In the genomic region with DNA sequence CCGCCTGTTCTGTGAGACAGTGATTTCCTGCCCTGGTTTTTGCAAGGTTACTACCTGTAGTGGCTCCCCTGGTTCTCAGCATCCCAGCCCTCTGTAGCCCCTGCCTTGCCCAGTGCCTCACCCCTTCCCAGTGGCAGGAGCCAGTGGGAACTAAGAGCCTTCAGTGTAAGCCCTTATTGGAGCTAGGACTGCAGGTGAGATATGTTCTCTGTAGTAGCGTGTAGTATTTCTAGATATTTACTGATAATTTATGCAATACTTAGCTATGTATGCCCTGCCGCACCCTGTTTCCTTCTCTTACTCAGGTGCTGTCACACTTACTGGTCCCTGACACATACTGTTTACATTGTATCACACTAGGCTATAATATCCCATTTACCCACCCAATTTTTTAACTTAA, we compare ENCODE assay signal across 14 cellular contexts.
"Had no signal": no experiment of that assay in that cellular context is flagged by ENCODE, and none has a peak within 500 bp of the region (broad histone marks: within the 10 kb centered on the region; RNA-seq: fewer than 3 reads in every experiment).

No MANE protein-coding gene starts in this region.

- DNase-seq: activated CD4-positive, alpha-beta T cell treated with anti-CD3 and anti-CD28 coated beads for 4 hours; activated CD8-positive, alpha-beta memory T cell treated with anti-CD3 and anti-CD28 coated beads, Interleukin-2, amount 50 U/mL, for 48 hours; activated CD8-positive, alpha-beta T cell treated with anti-CD3 and anti-CD28 coated beads, Interleukin-2, amount 10 ng/mL, durations not matched to agents 7 days and 5 days; activated naive CD4-positive, alpha-beta T cell; left ventricle myocardium superior; pancreas; retina; upper lobe of left lung; WERI-Rb-1 had no signal

- H3K4me3 ChIP-seq: ascending aorta, cardiac muscle cell, pancreas, SK-N-MC, skin epidermis, upper lobe of left lung had no signal

- H3K4me3 Mint-ChIP-seq: activated CD8-positive, alpha-beta T cell treated with anti-CD3 and anti-CD28 coated beads, Interleukin-2, amount 10 ng/mL, durations not matched to agents 7 days and 5 days had no signal

- H3K36me3 ChIP-seq: ascending aorta, cardiac muscle cell, pancreas, upper lobe of left lung, WERI-Rb-1 had no signal

- H3K27me3 ChIP-seq: ascending aorta, pancreas had no signal

- H3K27ac ChIP-seq: ascending aorta, cardiac muscle cell, SK-N-MC, upper lobe of left lung, WERI-Rb-1 had no signal

- FAIRE-seq: islet of Langerhans, pancreas had no signal

- H3K9me3 ChIP-seq: ascending aorta, pancreas, upper lobe of left lung had no signal

- H3K27ac Mint-ChIP-seq: activated CD8-positive, alpha-beta T cell treated with anti-CD3 and anti-CD28 coated beads, Interleukin-2, amount 10 ng/mL, durations not matched to agents 7 days and 5 days had no signal
